19 cellular contexts compared by ENCODE assay signal in genomic region chr3:62154457-62155148, GRCh38.
DNase-seq lines count a peak whose midpoint lies in the region; ATAC-seq and TF ChIP-seq lines count a peak whose summit lies in the region.
"Had no signal": no experiment of that assay in that cellular context is flagged by ENCODE, and none has a peak within 500 bp of the region (broad histone marks: within the 10 kb centered on the region; RNA-seq: fewer than 3 reads in every experiment).

No MANE protein-coding gene starts in this region.

- H3K27me3 ChIP-seq in DND-41 (ENCODE audit: insufficient read depth, low read length, poor library complexity): no peaks in the 10 kb centered on the region
- H3K27me3 ChIP-seq in psoas muscle (ENCODE audit: insufficient read depth in 3 of 3, low read length in 2 of 3): no peaks in the 10 kb centered on the region
- H3K27me3 ChIP-seq in brain microvascular endothelial cell (replicated peaks): no peaks in the 10 kb centered on the region
- H3K27me3 ChIP-seq: BLaER1 treated with 17β-estradiol and CSF1 and Interleukin-3, amounts not matched to agents 10 nM and 100 nM; SJSA1 had no signal

- DNase-seq in DND-41 (peak; percentile 23), NCI-H2227 treated with DMSO at 0.1 percent for 48 hours (lab: John Stamatoyannopoulos, UW) (peak; percentile 5), left cardiac atrium (no peak), psoas muscle (no peak), brain microvascular endothelial cell (no peak), GM19240 (ENCODE audit: insufficient read length, low spot score) (no peak), medulla oblongata (ENCODE audit: extremely low spot score) (no peak), superior temporal gyrus (ENCODE audit: extremely low spot score) (no peak)
- DNase-seq: GDM1, Karpas-422, MM.1S, NCI-H1105 treated with DMSO at 0.1 percent for 48 hours, NCI-H1694 treated with DMSO at 0.1 percent for 48 hours, NCI-H2107, NCI-H446, NCI-H69 had no signal

- no peaks in the 10 kb centered on the region for H4K20me1 ChIP-seq in DND-41 (ENCODE audit: insufficient read depth, low read length)
- H4K20me1 ChIP-seq: BLaER1 treated with 17β-estradiol and CSF1 and Interleukin-3, amounts not matched to agents 10 nM and 100 nM had no signal

- TF ChIP-seq CTCF in DND-41 (IDR thresholded peaks at IDR 0.05; ENCODE audit: borderline replicate concordance, extremely low read depth, low read length, poor library complexity, severe bottlenecking) (no peak), psoas muscle (IDR thresholded peaks at IDR 0.05) (no peak), brain microvascular endothelial cell (IDR thresholded peaks at IDR 0.05; ENCODE audit: low read depth, low read length, missing control alignments) (no peak)

- no peaks in the 10 kb centered on the region for H3K79me2 ChIP-seq in DND-41 (ENCODE audit: insufficient read depth, low read length)

- H2AFZ ChIP-seq in DND-41 (ENCODE audit: low read depth, low read length): no peak overlapping the region

- WGBS in psoas muscle, 3 donors: 29 to 45% (median 29%) methylated on average over 13 of the region's 13 CpGs

- ATAC-seq in DND-41 (ENCODE audit: insufficient read depth, low read depth) (peak; percentile 78), left cardiac atrium (peak; percentile 30 to 48), psoas muscle (peak in 3 of 4 donors; percentile 6 to 26 (median 18))

- no peak overlapping the region for H3K4me2 ChIP-seq in DND-41 (ENCODE audit: insufficient read depth, low read length)
- H3K4me2 ChIP-seq: BLaER1 treated with 17β-estradiol and CSF1 and Interleukin-3, amounts not matched to agents 10 nM and 100 nM had no signal

- H3K9ac ChIP-seq in DND-41 (ENCODE audit: low read depth, low read length): no peak overlapping the region
- H3K9ac ChIP-seq: BLaER1 treated with 17β-estradiol and CSF1 and Interleukin-3, amounts not matched to agents 10 nM and 100 nM had no signal

- H3K4me1 ChIP-seq in DND-41 (ENCODE audit: insufficient read depth, low read length): no peaks in the 10 kb centered on the region
- H3K4me1 ChIP-seq in psoas muscle: peaks cover 57% of the 10 kb centered on the region
- H3K4me1 ChIP-seq: SJSA1 had no signal

- H3K4me3 ChIP-seq in DND-41 (ENCODE audit: low read depth in 1 of 2, low read length in 2 of 2) (no peak overlapping the region), psoas muscle (no peak overlapping the region), brain microvascular endothelial cell (ENCODE audit: low read depth, low read length) (no peak overlapping the region)
- H3K4me3 ChIP-seq: BLaER1 treated with 17β-estradiol and CSF1 and Interleukin-3, amounts not matched to agents 10 nM and 100 nM; SJSA1 had no signal

- intact Hi-C loops in left cardiac atrium (cut with DNase I): no loop called here
- intact Hi-C loops in psoas muscle (cut with DNase I): loop anchor here in 1 of 2 donors (5.0 kb wide), 1 partner anchor 52 kb away; no protein-coding TSS in a partner anchor

- in situ Hi-C loops in brain microvascular endothelial cell (cut with HindIII; ENCODE audit: low pct_ligation_motif_present, low sequenced_read_pairs): no loop called here

- H3K36me3 ChIP-seq in DND-41 (ENCODE audit: insufficient read depth, low read length) (no peaks in the 10 kb centered on the region), psoas muscle (ENCODE audit: insufficient read depth in 1 of 2, low read depth in 1 of 2) (no peaks in the 10 kb centered on the region), brain microvascular endothelial cell (replicated peaks) (no peaks in the 10 kb centered on the region)
- H3K36me3 ChIP-seq: SJSA1 had no signal

- no peaks in the 10 kb centered on the region for H3K9me3 ChIP-seq in DND-41 (ENCODE audit: insufficient read depth, low read length, severe bottlenecking)
- no peaks in the 10 kb centered on the region for H3K9me3 ChIP-seq in psoas muscle
- H3K9me3 ChIP-seq: BLaER1 treated with 17β-estradiol and CSF1 and Interleukin-3, amounts not matched to agents 10 nM and 100 nM; SJSA1 had no signal

- H3K27ac ChIP-seq in DND-41 (ENCODE audit: low read length) (no peak overlapping the region), psoas muscle (peak overlapping the region; percentile 60), brain microvascular endothelial cell (no peak overlapping the region)
- H3K27ac ChIP-seq: BLaER1 treated with 17β-estradiol and CSF1 and Interleukin-3, amounts not matched to agents 10 nM and 100 nM; RWPE1; SJSA1 had no signal

Comparison
In these comparisons a context has a peak if more than half of its experiments do, and no peak if none do; other contexts are left out.
1. ATAC-seq: peak in every context shown above with its lines; median percentile 78 in DND-41; 39 in left cardiac atrium; 18 in psoas muscle.
2. DNase-seq: peak in DND-41 (single experiment) and NCI-H2227 treated with DMSO at 0.1 percent for 48 hours (single experiment); none in left cardiac atrium (single experiment), psoas muscle (0 of 2), brain microvascular endothelial cell (single experiment), GM19240 (single experiment), medulla oblongata (single experiment) and superior temporal gyrus (single experiment).